Comparison of ENCODE assay signal across 14 cellular contexts in genomic region chr2:135952891-135953290, GRCh38.
"Had no signal": no experiment of that assay in that cellular context is flagged by ENCODE, and none has a peak within 500 bp of the region (broad histone marks: within the 10 kb centered on the region; RNA-seq: fewer than 3 reads in every experiment).

No MANE protein-coding gene starts in this region.

- H3K27ac Mint-ChIP-seq: activated naive CD8-positive, alpha-beta T cell treated with anti-CD3 and anti-CD28 coated beads, Interleukin-2, amount 50 U/mL, for 24 hours; activated T-helper 1 cell treated with anti-CD3 and anti-CD28 coated beads, Interleukin-12 subunit alpha, Interleukin-12 subunit beta, Interleukin-2, Interleukin-4 antibody, amounts not matched to agents 30 ng/mL and 10 ng/mL and 1 ng/mL, durations not matched to agents 14 hours and 24 hours and 36 hours; T-helper 1 cell treated with Interleukin-12 subunit alpha and Interleukin-12 subunit beta and Interleukin-4 antibody, amounts not matched to agents 30 μg/mL and 1 μg/mL, for 36 hours had no signal

- H3K27me3 Mint-ChIP-seq: activated naive CD8-positive, alpha-beta T cell treated with anti-CD3 and anti-CD28 coated beads, Interleukin-2, amount 50 U/mL, for 24 hours; naive B cell had no signal

- H3K27me3 ChIP-seq: ascending aorta, ovary, sigmoid colon, spleen had no signal

- H3K4me3 Mint-ChIP-seq: activated naive CD8-positive, alpha-beta T cell treated with anti-CD3 and anti-CD28 coated beads, Interleukin-2, amount 50 U/mL, for 24 hours; activated T-helper 1 cell treated with anti-CD3 and anti-CD28 coated beads, Interleukin-12 subunit alpha, Interleukin-12 subunit beta, Interleukin-2, Interleukin-4 antibody, amounts not matched to agents 30 ng/mL and 10 ng/mL and 1 ng/mL, durations not matched to agents 14 hours and 24 hours and 36 hours; naive B cell; T-helper 1 cell treated with Interleukin-12 subunit alpha and Interleukin-12 subunit beta and Interleukin-4 antibody, amounts not matched to agents 30 μg/mL and 1 μg/mL, for 36 hours had no signal

- H3K9me3 Mint-ChIP-seq: activated T-helper 1 cell treated with anti-CD3 and anti-CD28 coated beads, Interleukin-12 subunit alpha, Interleukin-12 subunit beta, Interleukin-2, Interleukin-4 antibody, amounts not matched to agents 30 ng/mL and 10 ng/mL and 1 ng/mL, durations not matched to agents 14 hours and 24 hours and 36 hours; T-helper 1 cell treated with Interleukin-12 subunit alpha and Interleukin-12 subunit beta and Interleukin-4 antibody, amounts not matched to agents 30 μg/mL and 1 μg/mL, for 36 hours had no signal

- H3K36me3 ChIP-seq: ascending aorta, ovary, sigmoid colon had no signal

- DNase-seq: activated CD4-positive, alpha-beta T cell treated with anti-CD3 and anti-CD28 coated beads, Interleukin-2, amount 50 U/mL, for 1 hour; activated naive CD4-positive, alpha-beta T cell treated with Interleukin-2 at 50 U/mL for 16 hours; activated naive CD8-positive, alpha-beta T cell treated with anti-CD3 and anti-CD28 coated beads, Interleukin-2, amount 50 U/mL, for 24 hours; islet precursor cell; naive B cell; ovary; sigmoid colon; spleen had no signal

- ATAC-seq: activated naive CD8-positive, alpha-beta T cell treated with anti-CD3 and anti-CD28 coated beads, Interleukin-2, amount 50 U/mL, for 24 hours had no signal

- H3K27ac ChIP-seq: ascending aorta, epithelial cell of prostate, ovary, sigmoid colon, spleen had no signal

- H3K4me1 ChIP-seq: ascending aorta had no signal

- H3K9me3 ChIP-seq: ascending aorta, ovary, sigmoid colon had no signal

- FAIRE-seq: bronchial epithelial cell had no signal

- H3K4me3 ChIP-seq: ascending aorta, lung, ovary, sigmoid colon, spleen had no signal
